ENCODE assay signal across 8 cellular contexts in genomic region chr10:61901829-61902447, GRCh38. TPM values are rescaled to one million over a fixed set of nuclear protein-coding genes. Genes with fewer than 3 reads are reported as not detected.
A peak's percentile ranks its signal among the peaks of the same experiment; 100 is the strongest.
DNase-seq lines count a peak whose midpoint lies in the region; ATAC-seq and TF ChIP-seq lines count a peak whose summit lies in the region.

No MANE protein-coding gene starts in this region.

- CTCF ChIA-PET in SK-N-SH (lab: Yijun Ruan, JAX): interaction anchor here (0.6 to 6.9 kb wide), 17 partner anchors 12 to 761 kb away, joined by 3 to 36 read pairs (median 4); no protein-coding TSS in a partner anchor

- H3K36me3 ChIP-seq in SK-N-SH (replicated peaks in 1 of 2; ENCODE audit: control insufficient read depth in 1 of 2, insufficient read depth in 2 of 2, low read length in 1 of 2): peaks cover 2 to 3% of the 10 kb centered on the region in 2 experiments

- peak overlapping the region; percentile 64; the same call in 1 of the 2 replicates for H2AFZ ChIP-seq in SK-N-SH (ENCODE audit: low read depth)

- TF ChIP-seq EP300 in SK-N-SH (IDR thresholded peaks at IDR 0.05; ENCODE audit: borderline replicate concordance in 1 of 2, low read depth in 1 of 2, low read length in 1 of 2): no peak; a peak in 1 of 4 replicates

- TF ChIP-seq RAD21 in SK-N-SH (IDR thresholded peaks at IDR 0.05; ENCODE audit: low read length): no peak

- peaks cover 67 to 72% of the 10 kb centered on the region in 2 donors for H3K4me1 Mint-ChIP-seq in natural killer cell

- POLR2A ChIA-PET in SK-N-SH (lab: Yijun Ruan, JAX): no interaction called here

- H3K27ac ChIP-seq in SK-N-SH (ENCODE audit: low read depth in 2 of 2, low read length in 1 of 2): peak overlapping the region; percentile 87 to 95

- TF ChIP-seq CTCF in SK-N-SH (IDR thresholded peaks at IDR 0.05) (no peak), natural killer cell (IDR thresholded peaks at IDR 0.05) (no peak)

- ATAC-seq in natural killer cell (no peak), GM21528 (IDR thresholded peaks at IDR 0.05; ENCODE audit: low FRiP score, unreplicated experiment) (no peak)

- peaks cover 51% of the 10 kb centered on the region for H3K79me2 ChIP-seq in SK-N-SH (ENCODE audit: insufficient read depth)

- peaks cover 31% of the 10 kb centered on the region for H3F3A ChIP-seq in SK-N-SH (replicated peaks; ENCODE audit: insufficient read depth)

- H3K4me3 Mint-ChIP-seq in natural killer cell: peak overlapping the region; percentile 93

- no peak for TF ChIP-seq POLR2A in erythroblast (IDR thresholded peaks at IDR 0.05; ENCODE audit: low read length)

- peaks cover 26 to 31% of the 10 kb centered on the region in 2 experiments; a peak in 3 of 4 replicates for H3K4me1 ChIP-seq in SK-N-SH (ENCODE audit: control insufficient read depth in 1 of 2, insufficient read depth in 2 of 2, low read depth in 1 of 2, low read length in 1 of 2)

- no peaks in the 10 kb centered on the region for H3K36me3 Mint-ChIP-seq in natural killer cell

- peak overlapping the region; percentile 67 to 84 for H3K4me3 ChIP-seq in SK-N-SH (ENCODE audit: low read depth in 2 of 2, low read length in 1 of 2)

- no peaks in the 10 kb centered on the region for H3K9me3 Mint-ChIP-seq in natural killer cell

- intact Hi-C loops in natural killer cell (cut with micrococcal nuclease): loop anchor here (1.0 to 5.0 kb wide), 4 partner anchors 90 to 1995 kb away; partner anchors contain the start of gene CCDC6

- WGBS in SK-N-SH (ENCODE audit: low lambda C conversion rate): under 1% methylated on average over 14 of the region's 14 CpGs

- no peaks in the 10 kb centered on the region for H3K27me3 ChIP-seq in SK-N-SH (ENCODE audit: insufficient read depth)

- H3K27me3 Mint-ChIP-seq in natural killer cell (ENCODE audit: low read depth in 2 of 2): no peaks in the 10 kb centered on the region

- H4K20me1 ChIP-seq in SK-N-SH (ENCODE audit: insufficient read depth): no peaks in the 10 kb centered on the region

- peak overlapping the region; percentile 87 to 89 for H3K27ac Mint-ChIP-seq in natural killer cell

- peak overlapping the region; percentile 87 for H3K9ac ChIP-seq in SK-N-SH

- no peaks in the 10 kb centered on the region for H3K9me3 ChIP-seq in SK-N-SH

- DNase-seq in activated CD4-positive, alpha-beta T cell treated with anti-CD3 and anti-CD28 coated beads for 48 hours: peak; percentile 18
- DNase-seq in activated CD4-positive, alpha-beta T cell treated with anti-CD3 and anti-CD28 coated beads, Interleukin-2, amount 50 U/mL, for 4 hours: no peak
- DNase-seq in SK-N-SH: no peak
- DNase-seq in erythroblast (lab: John Stamatoyannopoulos, UW): peak; percentile 38 to 55
- peak; percentile 25 for DNase-seq in natural killer cell
- no peak for DNase-seq in UCSD-AML1 (lab: John Stamatoyannopoulos, UW; ENCODE audit: unreplicated experiment)
- DNase-seq in NK-92 treated with Interleukin-12 subunit alpha and Interleukin-12 subunit beta, amount 100 ng/mL, for 24 hours (lab: John Stamatoyannopoulos, UW): no peak

- peak overlapping the region; percentile 91 for H3K4me2 ChIP-seq in SK-N-SH

- H3K9me2 ChIP-seq in SK-N-SH: no peaks in the 10 kb centered on the region

TF ChIP-seq in SK-N-SH, 30 proteins besides CTCF, POLR2A, EP300 and RAD21:
- TF ChIP-seq TCF12 (IDR thresholded peaks at IDR 0.05) (0 out of 2 replicates have a peak, but pooled peaks have one; percentile 18), SMC3 (IDR thresholded peaks at IDR 0.05; ENCODE audit: low read depth, low read length) (no peak), POLR2AphosphoS5 (IDR thresholded peaks at IDR 0.05; ENCODE audit: low read depth, low read length) (0 out of 2 replicates have a peak, but pooled peaks have one; percentile 2), EZH2phosphoT487 (IDR thresholded peaks at IDR 0.05; ENCODE audit: borderline replicate concordance, low read depth) (no peak), NFIC (IDR thresholded peaks at IDR 0.05; ENCODE audit: borderline replicate concordance) (no peak; the same call in 1 of the 2 replicates), GATA2 (CRISPR knock-in tag; IDR thresholded peaks at IDR 0.05) (no peak), SIN3A (IDR thresholded peaks at IDR 0.05; ENCODE audit: borderline replicate concordance, low read depth, low read length) (no peak), FOSL2 (IDR thresholded peaks at IDR 0.05; ENCODE audit: borderline replicate concordance, low read depth) (no peak)
- TF ChIP-seq, protein P1, sequence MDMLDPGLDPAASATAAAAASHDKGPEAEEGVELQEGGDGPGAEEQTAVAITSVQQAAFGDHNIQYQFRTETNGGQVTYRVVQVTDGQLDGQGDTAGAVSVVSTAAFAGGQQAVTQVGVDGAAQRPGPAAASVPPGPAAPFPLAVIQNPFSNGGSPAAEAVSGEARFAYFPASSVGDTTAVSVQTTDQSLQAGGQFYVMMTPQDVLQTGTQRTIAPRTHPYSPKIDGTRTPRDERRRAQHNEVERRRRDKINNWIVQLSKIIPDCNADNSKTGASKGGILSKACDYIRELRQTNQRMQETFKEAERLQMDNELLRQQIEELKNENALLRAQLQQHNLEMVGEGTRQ (IDR thresholded peaks at IDR 0.05; ENCODE audit: borderline replicate concordance, low read depth, low read length): no peak
TF ChIP-seq in SK-N-SH: peak in this region for 2.

RNA-seq across cellular contexts. Expression of gene ARID5B, which starts 0.4 kb away (rescaled TPM):
- 10.9 and 18.4 TPM in 2 replicates for polyA plus RNA-seq in SK-N-SH (2012; rRNA removed)
- polyA plus RNA-seq in SK-N-SH (2012; cell fraction: cytosol; rRNA removed): 12.7 and 13.2 TPM in 2 replicates
- 12.0 and 22.4 TPM in 2 replicates for polyA plus RNA-seq in SK-N-SH (2012; cell fraction: nucleus; rRNA removed)
- 10 to 100 TPM; 22.3 to 44.3 (median 31.3) TPM for total RNA-seq in natural killer cell

Comparison
In these comparisons a context has a peak if more than half of its experiments do, and no peak if none do; other contexts are left out.
1. DNase-seq: peak in activated CD4-positive, alpha-beta T cell treated with anti-CD3 and anti-CD28 coated beads for 48 hours (single experiment), erythroblast (2 of 2) and natural killer cell (single experiment); none in activated CD4-positive, alpha-beta T cell treated with anti-CD3 and anti-CD28 coated beads, Interleukin-2, amount 50 U/mL, for 4 hours (0 of 2), SK-N-SH (single experiment), UCSD-AML1 (single experiment) and NK-92 treated with Interleukin-12 subunit alpha and Interleukin-12 subunit beta, amount 100 ng/mL, for 24 hours (single experiment).